26 cellular contexts compared by ENCODE assay signal in genomic region chr1:11064942-11065341, GRCh38. TPM values are rescaled to one million over a fixed set of nuclear protein-coding genes. Genes with fewer than 3 reads are reported as not detected.
"Had no signal": no experiment of that assay in that cellular context is flagged by ENCODE, and none has a peak within 500 bp of the region (broad histone marks: within the 10 kb centered on the region; RNA-seq: fewer than 3 reads in every experiment).

No MANE protein-coding gene starts in this region.

- H3K4me3 Mint-ChIP-seq: activated CD8-positive, alpha-beta T cell treated with anti-CD3 and anti-CD28 coated beads, Interleukin-2, amount 10 ng/mL, durations not matched to agents 7 days and 5 days; activated naive CD4-positive, alpha-beta T cell treated with anti-CD3 and anti-CD28 coated beads, Interleukin-2, amount 10 ng/mL, durations not matched to agents 7 days and 5 days; activated T-cell treated with anti-CD3 and anti-CD28 coated beads, Interleukin-2, amount 50 U/mL, for 72 hours had no signal

- H3K9me3 ChIP-seq: breast epithelium, MG63 had no signal

- H3K27ac ChIP-seq: breast epithelium, SK-N-MC had no signal

- H3K27me3 ChIP-seq: breast epithelium, MG63 had no signal

- H3K27ac Mint-ChIP-seq: activated CD8-positive, alpha-beta T cell treated with anti-CD3 and anti-CD28 coated beads, Interleukin-2, amount 10 ng/mL, durations not matched to agents 7 days and 5 days; activated naive CD4-positive, alpha-beta T cell treated with anti-CD3 and anti-CD28 coated beads, Interleukin-2, amount 10 ng/mL, durations not matched to agents 7 days and 5 days; activated T-cell treated with anti-CD3 and anti-CD28 coated beads, Interleukin-2, amount 50 U/mL, for 72 hours; activated T-helper 2 cell treated with anti-CD3 and anti-CD28 coated beads, Interferon-gamma antibody, Interleukin-2, Interleukin-4, amounts not matched to agents 10 μg/mL and 5 μg/mL and 100 μg/mL, durations not matched to agents 14 hours and 24 hours and 36 hours had no signal

- H3K36me3 ChIP-seq: breast epithelium had no signal

- H3K4me3 ChIP-seq: breast epithelium, MG63, SK-N-MC had no signal

- ATAC-seq: activated CD8-positive, alpha-beta T cell treated with anti-CD3 and anti-CD28 coated beads, Interleukin-2, amount 10 ng/mL, durations not matched to agents 7 days and 5 days; activated T-cell treated with anti-CD3 and anti-CD28 coated beads, Interleukin-2, amount 50 U/mL, for 72 hours; Right ventricle myocardium inferior had no signal

- H3K4me1 ChIP-seq: breast epithelium had no signal

- H3K9me3 Mint-ChIP-seq: activated naive CD4-positive, alpha-beta T cell treated with anti-CD3 and anti-CD28 coated beads, Interleukin-2, amount 10 ng/mL, durations not matched to agents 7 days and 5 days; activated T-cell treated with anti-CD3 and anti-CD28 coated beads, Interleukin-2, amount 50 U/mL, for 72 hours; activated T-helper 2 cell treated with anti-CD3 and anti-CD28 coated beads, Interferon-gamma antibody, Interleukin-2, Interleukin-4, amounts not matched to agents 10 μg/mL and 5 μg/mL and 100 μg/mL, durations not matched to agents 14 hours and 24 hours and 36 hours had no signal

- DNase-seq: activated CD4-positive, alpha-beta T cell treated with anti-CD3 and anti-CD28 coated beads for 48 hours; activated CD4-positive, alpha-beta T cell treated with anti-CD3 and anti-CD28 coated beads, Interleukin-2, amount 50 U/mL, for 4 hours; activated CD8-positive, alpha-beta T cell treated with anti-CD3 and anti-CD28 coated beads, Interleukin-2, amount 10 ng/mL, durations not matched to agents 7 days and 5 days; activated gamma-delta T cell treated with Interleukin-2 at 50 U/mL for 16 hours; activated naive CD4-positive, alpha-beta T cell treated with anti-CD3 and anti-CD28 coated beads, Interleukin-2, amount 10 ng/mL, durations not matched to agents 7 days and 5 days; activated T-cell treated with anti-CD3 and anti-CD28 coated beads, Interleukin-2, amount 50 U/mL, for 72 hours; aorta; caudate nucleus; MG63; MV-4-11; NCI-H1092 treated with DMSO at 0.1 percent for 48 hours; NCI-H1417 treated with DMSO at 0.1 percent for 48 hours; NCI-H1694; NCI-H2029; NCI-H2107; NCI-H2171 treated with DMSO at 0.1 percent for 48 hours; NCI-H226; NCI-H526 treated with DMSO at 0.1 percent for 48 hours; NCI-H82; T-helper 1 cell had no signal

- H3K27me3 Mint-ChIP-seq: activated naive CD4-positive, alpha-beta T cell treated with anti-CD3 and anti-CD28 coated beads, Interleukin-2, amount 10 ng/mL, durations not matched to agents 7 days and 5 days had no signal

RNA-seq across cellular contexts. Expression of gene MASP2, which starts 17.9 kb away (rescaled TPM):
- total RNA-seq: aorta, breast epithelium, NCI-H460, Right ventricle myocardium inferior, RPMI7951 had no signal
